Comparison of ENCODE assay signal across 18 cellular contexts in the genomic region with DNA sequence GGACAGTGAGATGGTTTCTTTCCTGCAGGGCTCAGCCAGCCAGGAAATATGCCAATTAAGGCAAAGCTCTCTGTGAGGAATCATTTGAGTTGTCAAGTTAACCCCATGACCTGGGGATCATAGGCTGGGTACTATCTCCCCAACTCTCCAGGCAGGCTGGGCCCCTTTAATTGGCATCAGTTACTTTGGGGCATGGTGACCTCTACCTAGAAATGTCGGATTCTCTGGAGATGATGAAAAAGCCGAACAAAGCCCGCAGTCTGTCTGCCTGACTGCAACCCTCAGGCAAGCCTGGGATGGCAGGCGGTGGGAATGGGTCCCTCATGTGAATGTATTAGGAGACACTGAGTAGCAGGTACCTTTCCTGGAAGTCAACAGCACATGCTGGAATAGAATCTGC.
DNase-seq lines count a peak whose midpoint lies in the region; ATAC-seq and TF ChIP-seq lines count a peak whose summit lies in the region.
"Had no signal": no experiment of that assay in that cellular context is flagged by ENCODE, and none has a peak within 500 bp of the region (broad histone marks: within the 10 kb centered on the region; RNA-seq: fewer than 3 reads in every experiment).

No MANE protein-coding gene starts in this region.

- peak overlapping the region; percentile 36 to 54 for H3K27ac ChIP-seq in esophagus (ENCODE audit: low read depth in 2 of 2, low read length in 1 of 2)
- H3K27ac ChIP-seq in tibial nerve, result no peak overlapping the region
- H3K27ac ChIP-seq: HL-60 had no signal

- H3K4me1 Mint-ChIP-seq in T-helper 17 cell (peaks cover 3% of the 10 kb centered on the region), nephron progenitor cell (peaks cover 72% of the 10 kb centered on the region)
- H3K4me1 Mint-ChIP-seq in activated CD4-positive, alpha-beta memory T cell treated with anti-CD3 and anti-CD28 coated beads for 36 hours (ENCODE audit: low read depth), result peaks cover 13% of the 10 kb centered on the region
- H3K4me1 Mint-ChIP-seq: CD8-positive, alpha-beta memory T cell had no signal

- H3K9me3 ChIP-seq in T-helper 17 cell (ENCODE audit: control insufficient read depth, low read length, poor library complexity, severe bottlenecking), result no peaks in the 10 kb centered on the region
- H3K9me3 ChIP-seq in esophagus (ENCODE audit: control insufficient read depth in 2 of 2, insufficient read depth in 1 of 2, low read depth in 1 of 2, low read length in 1 of 2), result no peaks in the 10 kb centered on the region
- no peaks in the 10 kb centered on the region for H3K9me3 ChIP-seq in tibial nerve
- H3K9me3 ChIP-seq: BE2C had no signal

- H3K4me3 ChIP-seq in esophagus (ENCODE audit: low read depth in 1 of 2, low read length in 2 of 2) (no peak overlapping the region), tibial nerve (no peak overlapping the region)
- H3K4me3 ChIP-seq: GM23338 had no signal

- H3K27me3 Mint-ChIP-seq in T-helper 17 cell (peaks cover 36% of the 10 kb centered on the region), nephron progenitor cell (ENCODE audit: low read depth, poor library complexity) (peaks cover 28% of the 10 kb centered on the region)
- H3K27me3 Mint-ChIP-seq in activated CD4-positive, alpha-beta memory T cell treated with anti-CD3 and anti-CD28 coated beads for 36 hours, result peaks cover 21% of the 10 kb centered on the region
- H3K27me3 Mint-ChIP-seq: CD4-positive, CD25-positive, alpha-beta regulatory T cell had no signal

- peak; percentile 59 for DNase-seq in NCI-H69 (lab: John Stamatoyannopoulos, UW)
- no peak for DNase-seq in T-helper 17 cell
- DNase-seq in nephron progenitor cell, result no peak
- no peak for DNase-seq in tibial nerve (ENCODE audit: low spot score in 2 of 2)
- no peak for DNase-seq in activated CD4-positive, alpha-beta memory T cell treated with anti-CD3 and anti-CD28 coated beads for 36 hours
- no peak for DNase-seq in activated naive CD4-positive, alpha-beta T cell treated with anti-CD3 and anti-CD28 coated beads, Interleukin-2, amount 50 U/mL, for 16 hours
- DNase-seq: ACHN; BE2C; CD4-positive, CD25-positive, alpha-beta regulatory T cell; CD8-positive, alpha-beta memory T cell; COR-L47; DMS 273 treated with DMSO at 0.1 percent for 48 hours; DMS53; HCEC 1CT had no signal

- TF ChIP-seq CTCF in nephron progenitor cell (IDR thresholded peaks at IDR 0.05), result no peak
- TF ChIP-seq CTCF in tibial nerve (IDR thresholded peaks at IDR 0.05), result no peak

- peaks cover 5 to 9% of the 10 kb centered on the region in 2 donors for H3K36me3 ChIP-seq in esophagus (ENCODE audit: control insufficient read depth in 2 of 2, insufficient read depth in 2 of 2, low read length in 1 of 2)
- H3K36me3 ChIP-seq in tibial nerve, result no peaks in the 10 kb centered on the region
- H3K36me3 ChIP-seq: BE2C had no signal

- H3K4me3 Mint-ChIP-seq in T-helper 17 cell (no peak overlapping the region), nephron progenitor cell (no peak overlapping the region)
- H3K4me3 Mint-ChIP-seq in activated CD4-positive, alpha-beta memory T cell treated with anti-CD3 and anti-CD28 coated beads for 36 hours, result no peak overlapping the region
- H3K4me3 Mint-ChIP-seq: CD4-positive, CD25-positive, alpha-beta regulatory T cell; CD8-positive, alpha-beta memory T cell; GM23338 had no signal

- H3K36me3 Mint-ChIP-seq in T-helper 17 cell (ENCODE audit: low read depth) (peaks cover 5% of the 10 kb centered on the region), nephron progenitor cell (ENCODE audit: low read depth) (no peaks in the 10 kb centered on the region)
- H3K36me3 Mint-ChIP-seq in activated CD4-positive, alpha-beta memory T cell treated with anti-CD3 and anti-CD28 coated beads for 36 hours, result no peaks in the 10 kb centered on the region
- H3K36me3 Mint-ChIP-seq: CD4-positive, CD25-positive, alpha-beta regulatory T cell; CD8-positive, alpha-beta memory T cell had no signal

- TF ChIP-seq EP300 in tibial nerve (IDR thresholded peaks at IDR 0.05), result no peak

- no peaks in the 10 kb centered on the region for H3K9me3 Mint-ChIP-seq in nephron progenitor cell
- no peaks in the 10 kb centered on the region for H3K9me3 Mint-ChIP-seq in activated CD4-positive, alpha-beta memory T cell treated with anti-CD3 and anti-CD28 coated beads for 36 hours
- H3K9me3 Mint-ChIP-seq: GM23338 had no signal

- H3K27me3 ChIP-seq in esophagus (ENCODE audit: control insufficient read depth in 1 of 2, insufficient read depth in 2 of 2, low read length in 2 of 2), result no peaks in the 10 kb centered on the region
- H3K27me3 ChIP-seq in tibial nerve, result no peaks in the 10 kb centered on the region
- H3K27me3 ChIP-seq: BE2C had no signal

- WGBS in esophagus, 2 donors, result 54 to 61% methylated on average over 4 of the region's 4 CpGs
- whole genome bisulfite sequencing in tibial nerve, 2 donors, result 56 to 70% methylated on average over 4 of the region's 4 CpGs

- CTCF ChIA-PET in activated CD4-positive, alpha-beta memory T cell treated with anti-CD3 and anti-CD28 coated beads for 36 hours (lab: Charles Lee), result interaction anchor here (1.0 kb wide), 1 partner anchor 9 kb away, joined by 3 read pairs; no protein-coding TSS in a partner anchor

- POLR2A ChIA-PET in activated CD4-positive, alpha-beta memory T cell treated with anti-CD3 and anti-CD28 coated beads for 36 hours (lab: Charles Lee), result interaction anchor here (1.5 kb wide), 1 partner anchor 11 kb away, joined by 3 read pairs; no protein-coding TSS in a partner anchor

- H3K27ac Mint-ChIP-seq in T-helper 17 cell (peak overlapping the region; percentile 39), nephron progenitor cell (peak overlapping the region; percentile 24)
- H3K27ac Mint-ChIP-seq in activated CD4-positive, alpha-beta memory T cell treated with anti-CD3 and anti-CD28 coated beads for 36 hours, result no peak overlapping the region
- H3K27ac Mint-ChIP-seq: CD8-positive, alpha-beta memory T cell; GM23338 had no signal

- no peak for TF ChIP-seq POLR2A in tibial nerve (IDR thresholded peaks at IDR 0.05)

- intact Hi-C loops in activated CD4-positive, alpha-beta memory T cell treated with anti-CD3 and anti-CD28 coated beads for 36 hours (cut with micrococcal nuclease), result no loop called here

- peaks cover 6 to 45% of the 10 kb centered on the region in 2 donors for H3K4me1 ChIP-seq in esophagus (ENCODE audit: control insufficient read depth in 2 of 2, insufficient read depth in 2 of 2, low read length in 1 of 2)
- H3K4me1 ChIP-seq in tibial nerve, result peaks cover 0 to 24% (median 0%) of the 10 kb centered on the region in 4 donors
- H3K4me1 ChIP-seq: BE2C had no signal

- ATAC-seq in T-helper 17 cell (no peak), GM18909 (IDR thresholded peaks at IDR 0.05; ENCODE audit: poor library complexity, unreplicated experiment) (no peak)
- ATAC-seq: GM23338 had no signal

Comparison
In these comparisons a context has a peak if more than half of its experiments do, and no peak if none do; other contexts are left out.
1. H3K27ac ChIP-seq: peak in esophagus (2 of 2); none in tibial nerve (0 of 4).